1 cellular context compared by ENCODE assay signal in genomic region chr5:132177691-132178149, GRCh38.
A peak's percentile ranks its signal among the peaks of the same experiment; 100 is the strongest.
TF ChIP-seq lines count a peak whose summit lies in the region.

No MANE protein-coding gene starts in this region.

TF ChIP-seq in K562, 482 proteins besides CTCF, POLR2A, EP300 and RAD21 (continued from another document and continues in another):
- TF ChIP-seq CBX1 (IDR thresholded peaks at IDR 0.05; ENCODE audit: low read depth), result no peak
- TF ChIP-seq, protein P1, sequence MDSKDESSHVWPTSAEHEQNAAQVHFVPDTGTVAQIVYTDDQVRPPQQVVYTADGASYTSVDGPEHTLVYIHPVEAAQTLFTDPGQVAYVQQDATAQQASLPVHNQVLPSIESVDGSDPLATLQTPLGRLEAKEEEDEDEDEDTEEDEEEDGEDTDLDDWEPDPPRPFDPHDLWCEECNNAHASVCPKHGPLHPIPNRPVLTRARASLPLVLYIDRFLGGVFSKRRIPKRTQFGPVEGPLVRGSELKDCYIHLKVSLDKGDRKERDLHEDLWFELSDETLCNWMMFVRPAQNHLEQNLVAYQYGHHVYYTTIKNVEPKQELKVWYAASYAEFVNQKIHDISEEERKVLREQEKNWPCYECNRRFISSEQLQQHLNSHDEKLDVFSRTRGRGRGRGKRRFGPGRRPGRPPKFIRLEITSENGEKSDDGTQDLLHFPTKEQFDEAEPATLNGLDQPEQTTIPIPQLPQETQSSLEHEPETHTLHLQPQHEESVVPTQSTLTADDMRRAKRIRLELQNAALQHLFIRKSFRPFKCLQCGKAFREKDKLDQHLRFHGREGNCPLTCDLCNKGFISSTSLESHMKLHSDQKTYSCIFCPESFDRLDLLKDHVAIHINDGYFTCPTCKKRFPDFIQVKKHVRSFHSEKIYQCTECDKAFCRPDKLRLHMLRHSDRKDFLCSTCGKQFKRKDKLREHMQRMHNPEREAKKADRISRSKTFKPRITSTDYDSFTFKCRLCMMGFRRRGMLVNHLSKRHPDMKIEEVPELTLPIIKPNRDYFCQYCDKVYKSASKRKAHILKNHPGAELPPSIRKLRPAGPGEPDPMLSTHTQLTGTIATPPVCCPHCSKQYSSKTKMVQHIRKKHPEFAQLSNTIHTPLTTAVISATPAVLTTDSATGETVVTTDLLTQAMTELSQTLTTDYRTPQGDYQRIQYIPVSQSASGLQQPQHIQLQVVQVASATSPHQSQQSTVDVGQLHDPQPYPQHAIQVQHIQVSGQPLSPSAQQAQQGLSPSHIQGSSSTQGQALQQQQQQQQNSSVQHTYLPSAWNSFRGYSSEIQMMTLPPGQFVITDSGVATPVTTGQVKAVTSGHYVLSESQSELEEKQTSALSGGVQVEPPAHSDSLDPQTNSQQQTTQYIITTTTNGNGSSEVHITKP (IDR thresholded peaks at IDR 0.05; ENCODE audit: partially characterized antibody), result no peak
- TF ChIP-seq, protein P2, sequence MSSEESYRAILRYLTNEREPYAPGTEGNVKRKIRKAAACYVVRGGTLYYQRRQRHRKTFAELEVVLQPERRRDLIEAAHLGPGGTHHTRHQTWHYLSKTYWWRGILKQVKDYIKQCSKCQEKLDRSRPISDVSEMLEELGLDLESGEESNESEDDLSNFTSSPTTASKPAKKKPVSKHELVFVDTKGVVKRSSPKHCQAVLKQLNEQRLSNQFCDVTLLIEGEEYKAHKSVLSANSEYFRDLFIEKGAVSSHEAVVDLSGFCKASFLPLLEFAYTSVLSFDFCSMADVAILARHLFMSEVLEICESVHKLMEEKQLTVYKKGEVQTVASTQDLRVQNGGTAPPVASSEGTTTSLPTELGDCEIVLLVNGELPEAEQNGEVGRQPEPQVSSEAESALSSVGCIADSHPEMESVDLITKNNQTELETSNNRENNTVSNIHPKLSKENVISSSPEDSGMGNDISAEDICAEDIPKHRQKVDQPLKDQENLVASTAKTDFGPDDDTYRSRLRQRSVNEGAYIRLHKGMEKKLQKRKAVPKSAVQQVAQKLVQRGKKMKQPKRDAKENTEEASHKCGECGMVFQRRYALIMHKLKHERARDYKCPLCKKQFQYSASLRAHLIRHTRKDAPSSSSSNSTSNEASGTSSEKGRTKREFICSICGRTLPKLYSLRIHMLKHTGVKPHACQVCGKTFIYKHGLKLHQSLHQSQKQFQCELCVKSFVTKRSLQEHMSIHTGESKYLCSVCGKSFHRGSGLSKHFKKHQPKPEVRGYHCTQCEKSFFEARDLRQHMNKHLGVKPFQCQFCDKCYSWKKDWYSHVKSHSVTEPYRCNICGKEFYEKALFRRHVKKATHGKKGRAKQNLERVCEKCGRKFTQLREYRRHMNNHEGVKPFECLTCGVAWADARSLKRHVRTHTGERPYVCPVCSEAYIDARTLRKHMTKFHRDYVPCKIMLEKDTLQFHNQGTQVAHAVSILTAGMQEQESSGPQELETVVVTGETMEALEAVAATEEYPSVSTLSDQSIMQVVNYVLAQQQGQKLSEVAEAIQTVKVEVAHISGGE (CRISPR knock-in tag; IDR thresholded peaks at IDR 0.05), result no peak
- no peak for TF ChIP-seq PHF21A (IDR thresholded peaks at IDR 0.05; ENCODE audit: borderline replicate concordance, low read depth)
- no peak for TF ChIP-seq ARID2 (IDR thresholded peaks at IDR 0.05)
- 0 out of 2 replicates have a peak, but pooled peaks have one; percentile 9 for TF ChIP-seq KLF13 (tag; IDR thresholded peaks at IDR 0.05; ENCODE audit: borderline replicate concordance, low read depth)
- no peak for TF ChIP-seq ATF3 (IDR thresholded peaks at IDR 0.05)
- no peak for TF ChIP-seq ATF3 (CRISPR knock-in tag; conservative IDR thresholded peaks at IDR 0.05)
- TF ChIP-seq GATA2 (CRISPR knock-in tag; IDR thresholded peaks at IDR 0.05), result peak; percentile 90
- no peak for TF ChIP-seq RBM15 (IDR thresholded peaks at IDR 0.05; ENCODE audit: insufficient read depth, low read length)
- no peak for TF ChIP-seq ZNF778 (CRISPR knock-in tag; IDR thresholded peaks at IDR 0.05)
- no peak for TF ChIP-seq ZNF507 (tag; conservative IDR thresholded peaks at IDR 0.05)
- TF ChIP-seq SRSF7 (optimal IDR thresholded peaks at IDR 0.05; ENCODE audit: low read depth, low read length), result no peak
- peak; percentile 87 for TF ChIP-seq MTA2 (IDR thresholded peaks at IDR 0.05; ENCODE audit: low read depth)
- TF ChIP-seq EZH2 (IDR thresholded peaks at IDR 0.05; ENCODE audit: borderline replicate concordance, low read depth, low read length), result no peak
- TF ChIP-seq MIER1 (IDR thresholded peaks at IDR 0.05; ENCODE audit: low read depth), result no peak
- TF ChIP-seq, protein P3, sequence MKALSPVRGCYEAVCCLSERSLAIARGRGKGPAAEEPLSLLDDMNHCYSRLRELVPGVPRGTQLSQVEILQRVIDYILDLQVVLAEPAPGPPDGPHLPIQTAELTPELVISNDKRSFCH (CRISPR knock-in tag; IDR thresholded peaks at IDR 0.05), result no peak
- TF ChIP-seq, protein P3 (tag; IDR thresholded peaks at IDR 0.05), result peak; percentile 67; the same call in 1 of the 2 replicates
- TF ChIP-seq CTCFL (IDR thresholded peaks at IDR 0.05; ENCODE audit: borderline replicate concordance, insufficient read depth, low read depth, low read length, poor library complexity, severe bottlenecking), result no peak
- no peak for TF ChIP-seq ADNP (tag; IDR thresholded peaks at IDR 0.05)
- no peak for TF ChIP-seq ZNF785 (CRISPR knock-in tag; IDR thresholded peaks at IDR 0.05)
- no peak for TF ChIP-seq SREBF1 (IDR thresholded peaks at IDR 0.05; ENCODE audit: borderline replicate concordance, low read depth, low read length)
- TF ChIP-seq, protein P4, sequence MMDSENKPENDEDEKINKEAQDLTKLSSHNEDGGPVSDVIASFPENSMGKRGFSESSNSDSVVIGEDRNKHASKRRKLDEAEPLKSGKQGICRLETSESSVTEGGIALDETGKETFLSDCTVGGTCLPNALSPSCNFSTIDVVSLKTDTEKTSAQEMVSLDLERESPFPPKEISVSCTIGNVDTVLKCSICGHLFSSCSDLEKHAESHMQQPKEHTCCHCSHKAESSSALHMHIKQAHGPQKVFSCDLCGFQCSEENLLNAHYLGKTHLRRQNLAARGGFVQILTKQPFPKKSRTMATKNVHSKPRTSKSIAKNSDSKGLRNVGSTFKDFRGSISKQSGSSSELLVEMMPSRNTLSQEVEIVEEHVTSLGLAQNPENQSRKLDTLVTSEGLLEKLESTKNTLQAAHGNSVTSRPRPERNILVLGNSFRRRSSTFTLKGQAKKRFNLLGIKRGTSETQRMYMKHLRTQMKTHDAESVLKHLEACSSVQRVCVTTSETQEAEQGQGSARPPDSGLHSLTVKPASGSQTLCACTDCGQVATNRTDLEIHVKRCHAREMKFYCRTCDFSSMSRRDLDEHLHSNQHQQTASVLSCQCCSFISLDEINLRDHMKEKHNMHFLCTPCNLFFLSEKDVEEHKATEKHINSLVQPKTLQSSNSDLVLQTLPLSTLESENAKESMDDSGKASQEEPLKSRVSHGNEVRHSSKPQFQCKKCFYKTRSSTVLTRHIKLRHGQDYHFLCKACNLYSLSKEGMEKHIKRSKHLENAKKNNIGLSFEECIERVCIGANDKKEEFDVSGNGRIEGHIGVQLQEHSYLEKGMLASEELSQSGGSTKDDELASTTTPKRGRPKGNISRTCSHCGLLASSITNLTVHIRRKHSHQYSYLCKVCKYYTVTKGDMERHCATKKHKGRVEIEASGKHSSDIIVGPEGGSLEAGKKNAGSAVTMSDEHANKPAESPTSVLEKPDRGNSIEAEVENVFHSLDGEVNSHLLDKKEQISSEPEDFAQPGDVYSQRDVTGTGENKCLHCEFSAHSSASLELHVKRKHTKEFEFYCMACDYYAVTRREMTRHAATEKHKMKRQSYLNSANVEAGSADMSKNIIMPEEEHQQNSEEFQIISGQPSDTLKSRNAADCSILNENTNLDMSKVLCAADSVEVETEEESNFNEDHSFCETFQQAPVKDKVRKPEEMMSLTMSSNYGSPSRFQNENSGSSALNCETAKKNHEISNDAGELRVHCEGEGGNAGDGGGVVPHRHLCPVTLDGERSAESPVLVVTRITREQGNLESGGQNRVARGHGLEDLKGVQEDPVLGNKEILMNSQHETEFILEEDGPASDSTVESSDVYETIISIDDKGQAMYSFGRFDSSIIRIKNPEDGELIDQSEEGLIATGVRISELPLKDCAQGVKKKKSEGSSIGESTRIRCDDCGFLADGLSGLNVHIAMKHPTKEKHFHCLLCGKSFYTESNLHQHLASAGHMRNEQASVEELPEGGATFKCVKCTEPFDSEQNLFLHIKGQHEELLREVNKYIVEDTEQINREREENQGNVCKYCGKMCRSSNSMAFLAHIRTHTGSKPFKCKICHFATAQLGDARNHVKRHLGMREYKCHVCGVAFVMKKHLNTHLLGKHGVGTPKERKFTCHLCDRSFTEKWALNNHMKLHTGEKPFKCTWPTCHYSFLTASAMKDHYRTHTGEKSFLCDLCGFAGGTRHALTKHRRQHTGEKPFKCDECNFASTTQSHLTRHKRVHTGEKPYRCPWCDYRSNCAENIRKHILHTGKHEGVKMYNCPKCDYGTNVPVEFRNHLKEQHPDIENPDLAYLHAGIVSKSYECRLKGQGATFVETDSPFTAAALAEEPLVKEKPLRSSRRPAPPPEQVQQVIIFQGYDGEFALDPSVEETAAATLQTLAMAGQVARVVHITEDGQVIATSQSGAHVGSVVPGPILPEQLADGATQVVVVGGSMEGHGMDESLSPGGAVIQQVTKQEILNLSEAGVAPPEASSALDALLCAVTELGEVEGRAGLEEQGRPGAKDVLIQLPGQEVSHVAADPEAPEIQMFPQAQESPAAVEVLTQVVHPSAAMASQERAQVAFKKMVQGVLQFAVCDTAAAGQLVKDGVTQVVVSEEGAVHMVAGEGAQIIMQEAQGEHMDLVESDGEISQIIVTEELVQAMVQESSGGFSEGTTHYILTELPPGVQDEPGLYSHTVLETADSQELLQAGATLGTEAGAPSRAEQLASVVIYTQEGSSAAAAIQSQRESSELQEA (IDR thresholded peaks at IDR 0.05; ENCODE audit: low read depth), result no peak; the same call in 1 of the 2 replicates
- no peak for TF ChIP-seq ZNF324 (CRISPR knock-in tag; IDR thresholded peaks at IDR 0.05)
- no peak for TF ChIP-seq TARDBP (IDR thresholded peaks at IDR 0.05)
- no peak for TF ChIP-seq TAF7 (tag; IDR thresholded peaks at IDR 0.05)
- TF ChIP-seq SMAD1 (IDR thresholded peaks at IDR 0.05; ENCODE audit: low read depth, low read length, partially characterized antibody), result no peak
- TF ChIP-seq ATF7 (IDR thresholded peaks at IDR 0.05), result no peak
- TF ChIP-seq NFIC (IDR thresholded peaks at IDR 0.05), result peak; percentile 71
- 0 out of 2 replicates have a peak, but pooled peaks have one; percentile 45 for TF ChIP-seq MXI1 (IDR thresholded peaks at IDR 0.05; ENCODE audit: low read depth, low read length)
- no peak for TF ChIP-seq GTF3C2 (IDR thresholded peaks at IDR 0.05; ENCODE audit: borderline replicate concordance, extremely low read depth, insufficient read length)
- no peak for TF ChIP-seq POLR2G (IDR thresholded peaks at IDR 0.05; ENCODE audit: low read depth, low read length)
- TF ChIP-seq MYC (IDR thresholded peaks at IDR 0.05; ENCODE audit: low read depth, low read length), result peak; percentile 59
- no peak for TF ChIP-seq MYC (CRISPR knock-in tag; IDR thresholded peaks at IDR 0.05; ENCODE audit: borderline replicate concordance, low read depth)
- no peak for TF ChIP-seq BRCA1 (IDR thresholded peaks at IDR 0.05)
- no peak for TF ChIP-seq BRCA1 (CRISPR knock-in tag; IDR thresholded peaks at IDR 0.05)
- TF ChIP-seq NFRKB (IDR thresholded peaks at IDR 0.05; ENCODE audit: low read depth), result peak; percentile 49; the same call in 1 of the 2 replicates
- TF ChIP-seq RFX7 (CRISPR knock-in tag; IDR thresholded peaks at IDR 0.05), result no peak
- TF ChIP-seq RHOXF2B (CRISPR knock-in tag; conservative IDR thresholded peaks at IDR 0.05), result no peak
- TF ChIP-seq HOXB6 (CRISPR knock-in tag; IDR thresholded peaks at IDR 0.05; ENCODE audit: borderline replicate concordance), result no peak
- peak; percentile 66; the same call in 1 of the 2 replicates for TF ChIP-seq CC2D1A (IDR thresholded peaks at IDR 0.05)
- TF ChIP-seq ZNF263 (CRISPR knock-in tag; IDR thresholded peaks at IDR 0.05; ENCODE audit: borderline replicate concordance), result no peak
- TF ChIP-seq MEF2D (tag; conservative IDR thresholded peaks at IDR 0.05; ENCODE audit: low read depth), result no peak; the same call in 1 of the 2 replicates
- no peak for TF ChIP-seq ELF1 (tag; IDR thresholded peaks at IDR 0.05)
- no peak for TF ChIP-seq ETV1 (tag; conservative IDR thresholded peaks at IDR 0.05; ENCODE audit: low read depth)
- no peak for TF ChIP-seq TGIF2 (CRISPR knock-in tag; IDR thresholded peaks at IDR 0.05)
